18 cellular contexts compared by ENCODE assay signal in genomic region chr16:82137819-82138177, GRCh38. TPM values are rescaled to one million over a fixed set of nuclear protein-coding genes. Genes with fewer than 3 reads are reported as not detected.
DNase-seq lines count a peak whose midpoint lies in the region; ATAC-seq, FAIRE-seq and TF ChIP-seq lines count a peak whose summit lies in the region.
"Had no signal": no experiment of that assay in that cellular context is flagged by ENCODE, and none has a peak within 500 bp of the region (broad histone marks: within the 10 kb centered on the region; RNA-seq: fewer than 3 reads in every experiment).

No MANE protein-coding gene starts in this region.

- 97% methylated on average over 3 of the region's 3 CpGs; no CpG with 5 or more reads in 1 of the 2 experiments for WGBS in H1 (ENCODE audit: extremely low coverage in 1 of 2, insufficient coverage in 1 of 2, insufficient read length in 1 of 2, insufficient replicate concordance in 2 of 2, low coverage in 1 of 2, low lambda C conversion rate in 2 of 2, missing lambda C conversion rate in 1 of 2), 2 experiments

- no peak overlapping the region for H3K18ac ChIP-seq in H1 (ENCODE audit: extremely low read depth, low read length)

- H2BK12ac ChIP-seq in H1 (ENCODE audit: low read depth, low read length), result no peak overlapping the region

- no peaks in the 10 kb centered on the region for H3K23me2 ChIP-seq in H1 (ENCODE audit: low read depth, low read length)

- H2BK5ac ChIP-seq in H1 (ENCODE audit: low read depth, low read length), result no peak overlapping the region

- no peak overlapping the region; the same call in 1 of the 2 replicates for H3K27ac ChIP-seq in DND-41 (ENCODE audit: low read length)
- H3K27ac ChIP-seq in SK-N-MC, result peak overlapping the region; percentile 42; the same call in 1 of the 2 replicates
- no peak overlapping the region for H3K27ac ChIP-seq in H1 (ENCODE audit: low read depth, low read length)
- H3K27ac ChIP-seq: HL-60 had no signal

- H3K4me2 ChIP-seq in DND-41 (ENCODE audit: insufficient read depth, low read length), result peak overlapping the region; percentile 58
- no peak overlapping the region; a peak in 1 of 4 replicates for H3K4me2 ChIP-seq in H1 (ENCODE audit: insufficient read depth in 1 of 2, low read depth in 2 of 2, low read length in 2 of 2)

- H3K4me3 Mint-ChIP-seq in nephron, result peak overlapping the region in 1 of 3 experiments; percentile 38
- H3K4me3 Mint-ChIP-seq in mesothelial cell of epicardium, result no peak overlapping the region
- H3K4me3 Mint-ChIP-seq: CD14-positive monocyte had no signal

- H3K36me3 ChIP-seq in DND-41 (ENCODE audit: insufficient read depth, low read length) (peaks cover 18% of the 10 kb centered on the region; the same call in 1 of the 2 replicates), SK-N-MC (ENCODE audit: insufficient read depth, low read length) (no peaks in the 10 kb centered on the region; the same call in 1 of the 2 replicates), H1 (ENCODE audit: control insufficient read depth in 2 of 4, insufficient read depth in 4 of 4, low read length in 3 of 4) (peaks cover 0 to 8% (median 4%) of the 10 kb centered on the region in 4 experiments; a peak in 3 of 8 replicates)
- H3K36me3 ChIP-seq: BE2C had no signal

- peaks cover 30% of the 10 kb centered on the region for H3K36me3 Mint-ChIP-seq in nephron (ENCODE audit: low read depth)
- H3K36me3 Mint-ChIP-seq in mesothelial cell of epicardium, result peaks cover 14% of the 10 kb centered on the region

- H3K23ac ChIP-seq in H1 (ENCODE audit: insufficient read length), result no peak overlapping the region

- H4K20me1 ChIP-seq in DND-41 (ENCODE audit: insufficient read depth, low read length) (no peaks in the 10 kb centered on the region), H1 (replicated peaks in 1 of 2; ENCODE audit: control insufficient read depth in 1 of 2, insufficient read depth in 2 of 2, low read length in 2 of 2) (no peaks in the 10 kb centered on the region)

- peaks cover 3% of the 10 kb centered on the region for H3K9me3 Mint-ChIP-seq in nephron
- H3K9me3 Mint-ChIP-seq in mesothelial cell of epicardium, result no peaks in the 10 kb centered on the region
- H3K9me3 Mint-ChIP-seq: CD8-positive, alpha-beta T cell had no signal

- H3K27ac Mint-ChIP-seq in nephron (peak overlapping the region in 2 of 3 experiments; percentile 25), mesothelial cell of epicardium (no peak overlapping the region)
- H3K27ac Mint-ChIP-seq: CD14-positive monocyte had no signal

- H3K27me3 Mint-ChIP-seq in nephron (ENCODE audit: low read depth) (no peaks in the 10 kb centered on the region), mesothelial cell of epicardium (ENCODE audit: low read depth) (no peaks in the 10 kb centered on the region)

- TF ChIP-seq RAD21 in H1 (IDR thresholded peaks at IDR 0.05 in 1 of 2, conservative IDR thresholded peaks at IDR 0.05 in 1 of 2; ENCODE audit: low read depth in 2 of 2, low read length in 2 of 2), result no peak

- H2BK15ac ChIP-seq in H1 (ENCODE audit: low read length), result peak overlapping the region; percentile 49; the same call in 1 of the 2 replicates

- no peak overlapping the region for H4K5ac ChIP-seq in H1 (ENCODE audit: insufficient read length, low read depth, low read length)

- H2BK20ac ChIP-seq in H1 (ENCODE audit: low read length), result no peak overlapping the region

- no peak for DNase-seq in DND-41
- no peak for DNase-seq in SK-N-MC (ENCODE audit: low read depth, low spot score)
- no peak for DNase-seq in H1 (ENCODE audit: low read depth in 1 of 2, low spot score in 2 of 2)
- DNase-seq in mesothelial cell of epicardium (ENCODE audit: low spot score in 2 of 2, unreplicated experiment in 2 of 2), result no peak
- no peak for DNase-seq in activated effector memory CD4-positive, alpha-beta T cell treated with Interleukin-2 at 50 U/mL for 16 hours
- DNase-seq: BE2C; Caco-2; CD8-positive, alpha-beta T cell; EL had no signal

- H4K91ac ChIP-seq in H1 (replicated peaks; ENCODE audit: insufficient read length, low read length), result no peak overlapping the region

- no peak for TF ChIP-seq CTCF in DND-41 (IDR thresholded peaks at IDR 0.05; ENCODE audit: borderline replicate concordance, extremely low read depth, low read length, poor library complexity, severe bottlenecking)
- no peak for TF ChIP-seq CTCF in H1 (IDR thresholded peaks at IDR 0.05; ENCODE audit: control extremely low read depth in 1 of 3, insufficient read depth in 1 of 3, low read depth in 1 of 3, low read length in 3 of 3)
- TF ChIP-seq CTCF in nephron (IDR thresholded peaks at IDR 0.05; ENCODE audit: unreplicated experiment in 3 of 3), result no peak
- no peak for TF ChIP-seq CTCF in mesothelial cell of epicardium (IDR thresholded peaks at IDR 0.05; ENCODE audit: unreplicated experiment)

- no peak overlapping the region for H2AFZ ChIP-seq in DND-41 (ENCODE audit: low read depth, low read length)
- H2AFZ ChIP-seq in H1 (ENCODE audit: low read length), result no peak overlapping the region

- H4K8ac ChIP-seq in H1 (ENCODE audit: extremely low read depth, insufficient read depth, low read length), result no peak overlapping the region

- POLR2A ChIA-PET in H1 (lab: Charles Lee; ENCODE audit: partially characterized antibody), result interaction anchor here (0.6 to 2.1 kb wide), 3 partner anchors 14 to 507 kb away, joined by 3 to 10 read pairs (median 4); no protein-coding TSS in a partner anchor

- FAIRE-seq in H1 (lab: Jason Lieb, UNC), result no peak
- FAIRE-seq: A204.1, G401.6, GM12891, H54 had no signal

- ATAC-seq in DND-41 (ENCODE audit: insufficient read depth, low read depth) (no peak), GM19395 (IDR thresholded peaks at IDR 0.05; ENCODE audit: unreplicated experiment) (no peak)
- ATAC-seq: CD8-positive, alpha-beta T cell; HCT116 had no signal

- H3K4me1 Mint-ChIP-seq in nephron (peaks cover 26% of the 10 kb centered on the region), mesothelial cell of epicardium (peaks cover 10% of the 10 kb centered on the region)
- H3K4me1 Mint-ChIP-seq: CD14-positive monocyte had no signal

- H3K27me3 ChIP-seq in DND-41 (ENCODE audit: insufficient read depth, low read length, poor library complexity) (no peaks in the 10 kb centered on the region), H1 (replicated peaks in 1 of 4; ENCODE audit: control insufficient read depth in 3 of 4, extremely low read depth in 1 of 4, insufficient read depth in 3 of 4, low read length in 3 of 4) (no peaks in the 10 kb centered on the region)
- H3K27me3 ChIP-seq: BE2C had no signal

- no peak overlapping the region for H2BK120ac ChIP-seq in H1 (replicated peaks; ENCODE audit: low read depth, low read length)

- no peak overlapping the region for H3K14ac ChIP-seq in H1 (ENCODE audit: insufficient read length)

- CTCF ChIA-PET in H1 (lab: Charles Lee; ENCODE audit: partially characterized antibody), result interaction anchor here (0.9 to 1.6 kb wide), 2 partner anchors 9 to 263 kb away, joined by 3 read pairs; no protein-coding TSS in a partner anchor

- peaks cover 15% of the 10 kb centered on the region for H3K79me2 ChIP-seq in DND-41 (ENCODE audit: insufficient read depth, low read length)
- H3K79me2 ChIP-seq in H1 (ENCODE audit: control insufficient read depth in 1 of 2, insufficient read depth in 2 of 2, low read length in 2 of 2), result no peaks in the 10 kb centered on the region

- H3K56ac ChIP-seq in H1 (replicated peaks; ENCODE audit: insufficient read length, low read depth, low read length), result no peak overlapping the region

- no peak for TF ChIP-seq POLR2A in H1 (IDR thresholded peaks at IDR 0.05; ENCODE audit: control extremely low read depth in 1 of 2, low read depth in 2 of 2, low read length in 2 of 2)

- no peak overlapping the region for H3K4ac ChIP-seq in H1 (replicated peaks; ENCODE audit: insufficient read length, low read depth, low read length)

- H3K4me3 ChIP-seq in DND-41 (ENCODE audit: low read depth in 1 of 2, low read length in 2 of 2) (0 out of 4 replicates have a peak overlapping the region, but pooled peaks of 1 of the 2 experiments have one; percentile 53), SK-N-MC (no peak overlapping the region), H1 (ENCODE audit: extremely low read depth in 1 of 4, insufficient read depth in 2 of 4, low read depth in 3 of 4, low read length in 4 of 4) (no peak overlapping the region)

- no peaks in the 10 kb centered on the region for H3K79me1 ChIP-seq in H1 (ENCODE audit: low read depth, low read length)

- H3K9ac ChIP-seq in DND-41 (ENCODE audit: low read depth, low read length), result no peak overlapping the region
- no peak overlapping the region for H3K9ac ChIP-seq in SK-N-MC (ENCODE audit: insufficient read length)
- no peak overlapping the region for H3K9ac ChIP-seq in H1 (replicated peaks in 1 of 4; ENCODE audit: extremely low read depth in 1 of 4, low read depth in 3 of 4, low read length in 3 of 4)

- peaks cover 53% of the 10 kb centered on the region for H3K4me1 ChIP-seq in DND-41 (ENCODE audit: insufficient read depth, low read length)
- H3K4me1 ChIP-seq in H1 (replicated peaks in 1 of 4; ENCODE audit: control insufficient read depth in 3 of 4, insufficient read depth in 4 of 4, low read length in 3 of 4), result peaks cover 0 to 7% (median 2%) of the 10 kb centered on the region in 4 experiments; a peak in 3 of 7 replicates
- H3K4me1 ChIP-seq: BE2C, Caco-2 had no signal

- H2AK5ac ChIP-seq in H1 (ENCODE audit: low read depth, low read length), result no peak overlapping the region

- no peak for TF ChIP-seq EP300 in H1 (IDR thresholded peaks at IDR 0.05; ENCODE audit: borderline replicate concordance in 1 of 2, low read depth in 2 of 2, low read length in 2 of 2)

- no peaks in the 10 kb centered on the region for H3K9me3 ChIP-seq in DND-41 (ENCODE audit: insufficient read depth, low read length, severe bottlenecking)
- H3K9me3 ChIP-seq in SK-N-MC (ENCODE audit: low read depth, low read length), result no peaks in the 10 kb centered on the region
- no peaks in the 10 kb centered on the region for H3K9me3 ChIP-seq in H1 (ENCODE audit: insufficient read depth in 2 of 2, low read depth in 1 of 2, low read length in 1 of 2)
- H3K9me3 ChIP-seq: BE2C, Caco-2 had no signal

TF ChIP-seq in H1, 55 proteins besides CTCF, POLR2A, EP300 and RAD21 (continues in another document):
- no peak for TF ChIP-seq GTF2F1 (IDR thresholded peaks at IDR 0.05; ENCODE audit: borderline replicate concordance, low read depth, low read length)
- TF ChIP-seq CHD2 (IDR thresholded peaks at IDR 0.05; ENCODE audit: low read length), result no peak
- no peak for TF ChIP-seq SUZ12 (IDR thresholded peaks at IDR 0.05; ENCODE audit: low read length)
- no peak for TF ChIP-seq SIRT6 (IDR thresholded peaks at IDR 0.05; ENCODE audit: low read length)

RNA-seq across cellular contexts. Expression of gene MPHOSPH6, which starts 32.2 kb away (rescaled TPM):
- 32.9 and 35.2 TPM in 2 replicates for total RNA-seq in H1 (2021; fragmentation: NEBNext Ultra II Directional; extraction: Animal tissue kit (Norgen Biotek cat#: 25700))
- 8.2 and 19.7 TPM in 2 replicates for polyA plus RNA-seq in H1 (2011; rRNA removed)
- polyA plus RNA-seq in H1 (2011; cell fraction: cytosol; rRNA removed), result 20.6 TPM
- polyA plus RNA-seq in H1 (2011; cell fraction: nucleus; rRNA removed), result 2.9 TPM
- polyA plus RNA-seq in H1 (2012, experiment 1 of 2), result 21.1 to 43.5 TPM (median 23.0 TPM) in 4 replicates
- polyA plus RNA-seq in H1 (2012, experiment 2 of 2), result 8.8 TPM
- polyA plus RNA-seq in H1 (2013, experiment 1 of 2), result 36.3 TPM
- polyA plus RNA-seq in H1 (2013, experiment 2 of 2), result 35.2 TPM
- 3.1 and 3.7 TPM in 2 replicates for polyA minus RNA-seq in H1 (2011; rRNA and poly(A)+ RNA removed)
- polyA minus RNA-seq in H1 (2011; cell fraction: cytosol; rRNA and poly(A)+ RNA removed), result 5.6 TPM
- 12.8 TPM for polyA minus RNA-seq in H1 (2011; cell fraction: nucleus; rRNA and poly(A)+ RNA removed)
- 32.2 to 34.8 TPM (median 34.4 TPM) in 3 replicates for total RNA-seq in mesothelial cell of epicardium
